19 cellular contexts compared by ENCODE assay signal in genomic region chr20:43767686-43768474, GRCh38. TPM values are rescaled to one million over a fixed set of nuclear protein-coding genes. Genes with fewer than 3 reads are reported as not detected.
DNase-seq lines count a peak whose midpoint lies in the region; ATAC-seq, FAIRE-seq and TF ChIP-seq lines count a peak whose summit lies in the region.
"Had no signal": no experiment of that assay in that cellular context is flagged by ENCODE, and none has a peak within 500 bp of the region (broad histone marks: within the 10 kb centered on the region; RNA-seq: fewer than 3 reads in every experiment).

No MANE protein-coding gene starts in this region.

- H3K4me3 ChIP-seq in AG04450 (ENCODE audit: low read depth, low read length) (no peak overlapping the region), HEK293 (ENCODE audit: low read depth, low read length) (no peak overlapping the region), astrocyte (ENCODE audit: insufficient read depth, low read depth, low read length) (no peak overlapping the region), left ventricle myocardium inferior (no peak overlapping the region)
- H3K4me3 ChIP-seq: cardiac muscle cell, esophagus squamous epithelium, thyroid gland had no signal

- H3K9ac ChIP-seq in astrocyte (ENCODE audit: low read length), result no peak overlapping the region

- no peaks in the 10 kb centered on the region for H3K9me3 Mint-ChIP-seq in astrocyte (ENCODE audit: unreplicated experiment)
- H3K9me3 Mint-ChIP-seq in activated naive CD4-positive, alpha-beta T cell treated with anti-CD3 and anti-CD28 coated beads, Interleukin-2, amount 50 U/mL, for 72 hours, result peaks cover 0 to 5% of the 10 kb centered on the region in 2 donors
- H3K9me3 Mint-ChIP-seq: naive thymus-derived CD8-positive, alpha-beta T cell had no signal

- H3K27me3 ChIP-seq in AG04450 (ENCODE audit: control insufficient read depth, insufficient read depth, low read length) (peaks cover 3% of the 10 kb centered on the region), astrocyte (ENCODE audit: insufficient read depth, low read length) (peaks cover 17% of the 10 kb centered on the region), left ventricle myocardium inferior (ENCODE audit: low read depth) (peaks cover 25% of the 10 kb centered on the region)
- H3K27me3 ChIP-seq: cardiac muscle cell, thyroid gland had no signal

- H3K36me3 ChIP-seq in HEK293 (ENCODE audit: control insufficient read depth in 2 of 2, insufficient read depth in 1 of 2, low read length in 2 of 2) (no peaks in the 10 kb centered on the region), astrocyte (ENCODE audit: insufficient read depth, low read length) (no peaks in the 10 kb centered on the region), left ventricle myocardium inferior (no peaks in the 10 kb centered on the region)
- H3K36me3 ChIP-seq: cardiac muscle cell, esophagus squamous epithelium, thyroid gland had no signal

- ATAC-seq in HG03025 (IDR thresholded peaks at IDR 0.05; ENCODE audit: low FRiP score, unreplicated experiment) (no peak), HG02588 (IDR thresholded peaks at IDR 0.05; ENCODE audit: unreplicated experiment) (no peak)
- ATAC-seq in activated naive CD4-positive, alpha-beta T cell treated with anti-CD3 and anti-CD28 coated beads, Interleukin-2, amount 50 U/mL, for 72 hours, result no peak
- ATAC-seq: naive thymus-derived CD8-positive, alpha-beta T cell had no signal

- H3K27me3 Mint-ChIP-seq in astrocyte (ENCODE audit: low read depth, unreplicated experiment), result peaks cover 40% of the 10 kb centered on the region

- H3K79me2 ChIP-seq in astrocyte (ENCODE audit: insufficient read depth, low read length), result no peaks in the 10 kb centered on the region

- no peak overlapping the region for H3K4me3 Mint-ChIP-seq in astrocyte (ENCODE audit: unreplicated experiment)
- H3K4me3 Mint-ChIP-seq: naive thymus-derived CD8-positive, alpha-beta T cell had no signal

- POLR2A ChIA-PET in AG04450 (lab: Yijun Ruan, JAX), result no interaction called here
- POLR2A ChIA-PET in HEK293 (lab: Yijun Ruan, JAX), result interaction anchor here (0.6 kb wide), 1 partner anchor 344 kb away, joined by 4 read pairs; no protein-coding TSS in a partner anchor

- DNase-seq in AG04450 (ENCODE audit: low read depth, low spot score) (no peak), astrocyte (ENCODE audit: low read depth) (peak; percentile 43), left ventricle myocardium inferior (no peak), RCC 7860 (ENCODE audit: low spot score) (no peak)
- DNase-seq in activated naive CD4-positive, alpha-beta T cell treated with anti-CD3 and anti-CD28 coated beads, Interleukin-2, amount 50 U/mL, for 72 hours (ENCODE audit: low spot score in 2 of 2), result no peak
- DNase-seq: activated T-cell treated with anti-CD3 and anti-CD28 coated beads, Interleukin-2, amount 50 U/mL, for 48 hours; AML-193; DND-41; esophagus squamous epithelium; naive thymus-derived CD8-positive, alpha-beta T cell; SIG-M5; thyroid gland had no signal

- no peaks in the 10 kb centered on the region for H4K20me1 ChIP-seq in astrocyte (ENCODE audit: insufficient read depth, low read length)

- FAIRE-seq in astrocyte (lab: Jason Lieb, UNC) (no peak), RCC 7860 (lab: Jason Lieb, UNC) (no peak)

- CTCF ChIA-PET in AG04450 (lab: Charles Lee), result interaction anchor here (0.6 to 0.9 kb wide), 2 partner anchors 19 to 72 kb away, joined by 3 read pairs; no protein-coding TSS in a partner anchor
- CTCF ChIA-PET in HEK293 (lab: Yijun Ruan, JAX), result no interaction called here

- H3K4me1 ChIP-seq in HEK293 (ENCODE audit: control insufficient read depth, insufficient read depth, low read length) (peaks cover 9% of the 10 kb centered on the region), astrocyte (ENCODE audit: insufficient read depth, low read length) (peaks cover 4% of the 10 kb centered on the region), left ventricle myocardium inferior (peaks cover 21% of the 10 kb centered on the region)
- H3K4me1 ChIP-seq: esophagus squamous epithelium, thyroid gland had no signal

- H3K9me3 ChIP-seq in AG04450 (ENCODE audit: control insufficient read depth, insufficient read depth, low read length) (peaks cover 3% of the 10 kb centered on the region), HEK293 (ENCODE audit: control insufficient read depth, insufficient read depth, low read depth, low read length) (no peaks in the 10 kb centered on the region), astrocyte (ENCODE audit: insufficient read depth, low read depth, low read length) (no peaks in the 10 kb centered on the region), left ventricle myocardium inferior (replicated peaks) (no peaks in the 10 kb centered on the region)
- H3K9me3 ChIP-seq: esophagus squamous epithelium, thyroid gland had no signal

- no peak overlapping the region for H2AFZ ChIP-seq in astrocyte (ENCODE audit: low read depth, low read length)

- intact Hi-C loops in left ventricle myocardium inferior (cut with micrococcal nuclease), result no loop called here

- H3K36me3 Mint-ChIP-seq in astrocyte (ENCODE audit: low read depth, unreplicated experiment), result no peaks in the 10 kb centered on the region
- no peaks in the 10 kb centered on the region for H3K36me3 Mint-ChIP-seq in activated naive CD4-positive, alpha-beta T cell treated with anti-CD3 and anti-CD28 coated beads, Interleukin-2, amount 50 U/mL, for 72 hours
- H3K36me3 Mint-ChIP-seq: naive thymus-derived CD8-positive, alpha-beta T cell had no signal

- no peak overlapping the region for H3K27ac Mint-ChIP-seq in astrocyte (ENCODE audit: unreplicated experiment)
- peak overlapping the region in 1 of 2 donors; percentile 0 for H3K27ac Mint-ChIP-seq in activated naive CD4-positive, alpha-beta T cell treated with anti-CD3 and anti-CD28 coated beads, Interleukin-2, amount 50 U/mL, for 72 hours

- no peak overlapping the region for H3K4me2 ChIP-seq in astrocyte (ENCODE audit: low read length)

- TF ChIP-seq CTCF in AG04450 (IDR thresholded peaks at IDR 0.05; ENCODE audit: low read depth, low read length), result peak; percentile 27; the same call in 1 of the 2 replicates
- no peak for TF ChIP-seq CTCF in HEK293 (tag by site-specific recombination; IDR thresholded peaks at IDR 0.05)
- TF ChIP-seq CTCF in astrocyte (IDR thresholded peaks at IDR 0.05; ENCODE audit: insufficient read depth, low read depth, low read length), result no peak
- peak; percentile 18 for TF ChIP-seq CTCF in left ventricle myocardium inferior (IDR thresholded peaks at IDR 0.05; ENCODE audit: borderline replicate concordance)

- H3K27ac ChIP-seq in AG04450 (ENCODE audit: low read depth, low read length) (no peak overlapping the region), HEK293 (ENCODE audit: extremely low read depth, low read depth, low read length) (no peak overlapping the region), astrocyte (ENCODE audit: low read depth, low read length) (no peak overlapping the region), left ventricle myocardium inferior (replicated peaks) (peak overlapping the region; percentile 27)
- H3K27ac ChIP-seq: cardiac muscle cell, esophagus squamous epithelium, HL-60, thyroid gland had no signal

- no peaks in the 10 kb centered on the region for H3K4me1 Mint-ChIP-seq in astrocyte (ENCODE audit: low read depth, unreplicated experiment)

TF ChIP-seq in HEK293, 187 proteins besides CTCF, POLR2A, EP300 and RAD21:
- peak; percentile 56 for TF ChIP-seq WT1 (tag by site-specific recombination; IDR thresholded peaks at IDR 0.05)
- no peak for TF ChIP-seq FEZF1 (tag by site-specific recombination; IDR thresholded peaks at IDR 0.05)
- peak; percentile 36 for TF ChIP-seq OSR2 (tag by site-specific recombination; IDR thresholded peaks at IDR 0.05)
- TF ChIP-seq GLIS1 (tag by site-specific recombination; IDR thresholded peaks at IDR 0.05), result peak; percentile 36; the same call in 1 of the 2 replicates
- TF ChIP-seq PRDM6 (tag by site-specific recombination; IDR thresholded peaks at IDR 0.05), result peak; percentile 77
- TF ChIP-seq ZNF544 (tag by site-specific recombination; IDR thresholded peaks at IDR 0.05), result no peak

RNA-seq across cellular contexts. Expression of gene GTSF1L, which starts 41.1 kb away (rescaled TPM):
- not detected in 2 replicates for polyA plus RNA-seq in AG04450 (2011; rRNA removed)
- not detected in 2 replicates for polyA minus RNA-seq in AG04450 (2011; rRNA and poly(A)+ RNA removed)
- total RNA-seq in astrocyte (not detected in 2 replicates), left ventricle myocardium inferior (not detected)
- under 1 TPM in 1 of 2 donors, not detected in 1; 0.39 TPM for total RNA-seq in activated naive CD4-positive, alpha-beta T cell treated with anti-CD3 and anti-CD28 coated beads, Interleukin-2, amount 50 U/mL, for 72 hours
- total RNA-seq: cardiac muscle cell, esophagus squamous epithelium, NCI-H460, skeletal muscle tissue, thyroid gland had no signal
- polyA plus RNA-seq: cardiac muscle cell had no signal

Comparison
In these comparisons a context has a peak if more than half of its experiments do, and no peak if none do; other contexts are left out.
1. CTCF ChIP-seq: peak in AG04450 (single experiment) and left ventricle myocardium inferior (single experiment); none in HEK293 (single experiment) and astrocyte (single experiment).